1 cellular context compared by ENCODE assay signal in genomic region chr1:119920104-119920968, GRCh38.
A peak's percentile ranks its signal among the peaks of the same experiment; 100 is the strongest.
TF ChIP-seq lines count a peak whose summit lies in the region.

No MANE protein-coding gene starts in this region.

TF ChIP-seq in IMR-90, 13 proteins besides CTCF, POLR2A, EP300 and RAD21:
- TF ChIP-seq SMC3 (IDR thresholded peaks at IDR 0.05; ENCODE audit: low read depth, low read length), result no peak
- no peak for TF ChIP-seq FOS (IDR thresholded peaks at IDR 0.05; ENCODE audit: low read depth, low read length)
- peak; percentile 20; the same call in 1 of the 2 replicates for TF ChIP-seq MAFK (IDR thresholded peaks at IDR 0.05; ENCODE audit: low read depth, low read length)
- no peak for TF ChIP-seq CEBPB (IDR thresholded peaks at IDR 0.05; ENCODE audit: low read depth, low read length)
- no peak for TF ChIP-seq CHD1 (IDR thresholded peaks at IDR 0.05; ENCODE audit: low read depth, low read length)
- TF ChIP-seq NFE2L2 (IDR thresholded peaks at IDR 0.05; ENCODE audit: low read depth, low read length), result no peak
- TF ChIP-seq ELK1 (IDR thresholded peaks at IDR 0.05; ENCODE audit: borderline replicate concordance, low read depth, low read length), result no peak
